In the genomic region with DNA sequence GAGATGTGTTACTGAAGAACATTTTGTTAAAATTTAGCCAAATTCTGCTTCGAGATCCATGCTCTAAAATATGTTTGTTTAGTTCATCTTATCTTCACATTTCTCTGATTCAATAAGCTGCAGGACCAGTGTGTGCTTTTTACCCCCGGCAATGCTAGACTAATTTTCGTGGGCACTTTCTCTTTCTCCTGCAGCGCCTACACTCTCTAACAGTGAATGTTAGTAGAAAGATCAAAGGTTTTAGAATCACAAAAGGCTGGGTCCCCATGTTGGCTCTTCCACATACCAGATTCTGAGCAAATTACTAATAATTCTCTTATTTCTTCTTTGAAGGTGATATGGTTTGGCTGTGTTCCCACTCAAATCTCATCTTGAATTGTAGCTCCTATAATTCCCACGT, we compare ENCODE assay signal across 19 cellular contexts. TPM values are rescaled to one million over a fixed set of nuclear protein-coding genes. Genes with fewer than 3 reads are reported as not detected.
"Had no signal": no experiment of that assay in that cellular context is flagged by ENCODE, and none has a peak within 500 bp of the region (broad histone marks: within the 10 kb centered on the region; RNA-seq: fewer than 3 reads in every experiment).

No MANE protein-coding gene starts in this region.

- H3K4me1 ChIP-seq: lower lobe of right lung, right atrium auricular region, upper lobe of left lung had no signal

- H3K9me3 Mint-ChIP-seq: activated CD4-positive, alpha-beta T cell treated with anti-CD3 and anti-CD28 coated beads, Interleukin-2, amount 10 ng/mL, durations not matched to agents 7 days and 5 days; endodermal cell; natural killer cell; stimulated activated effector memory CD8-positive, alpha-beta T cell treated with anti-CD3 and anti-CD28 coated beads, Interleukin-12 subunit alpha, Interleukin-12 subunit beta, amount 100 ng/mL, for 72 hours had no signal

- H3K27ac Mint-ChIP-seq: activated CD4-positive, alpha-beta T cell treated with anti-CD3 and anti-CD28 coated beads, Interleukin-2, amount 10 ng/mL, durations not matched to agents 7 days and 5 days; activated CD8-positive, alpha-beta memory T cell treated with anti-CD3 and anti-CD28 coated beads, Interleukin-2, amount 10 ng/mL, durations not matched to agents 7 days and 5 days; endodermal cell; natural killer cell; stimulated activated effector memory CD8-positive, alpha-beta T cell treated with anti-CD3 and anti-CD28 coated beads, Interleukin-12 subunit alpha, Interleukin-12 subunit beta, amount 100 ng/mL, for 72 hours had no signal

- H3K27me3 Mint-ChIP-seq: activated CD4-positive, alpha-beta T cell treated with anti-CD3 and anti-CD28 coated beads, Interleukin-2, amount 10 ng/mL, durations not matched to agents 7 days and 5 days; activated CD8-positive, alpha-beta memory T cell treated with anti-CD3 and anti-CD28 coated beads, Interleukin-2, amount 10 ng/mL, durations not matched to agents 7 days and 5 days had no signal

- DNase-seq: activated CD4-positive, alpha-beta T cell treated with anti-CD3 and anti-CD28 coated beads, Interleukin-2, amount 10 ng/mL, durations not matched to agents 7 days and 5 days; activated CD8-positive, alpha-beta memory T cell treated with anti-CD3 and anti-CD28 coated beads, Interleukin-2, amount 10 ng/mL, durations not matched to agents 7 days and 5 days; activated T-cell treated with anti-CD3 and anti-CD28 coated beads, Interleukin-2, amount 50 U/mL, for 48 hours; dermis blood vessel endothelial cell; endodermal cell; hypothalamus; kidney glomerular epithelial cell; lower lobe of right lung; natural killer cell; posterior cingulate gyrus; small intestine; upper lobe of left lung; WERI-Rb-1 had no signal

- H3K4me3 ChIP-seq: lower lobe of right lung, right atrium auricular region, suprapubic skin, upper lobe of left lung had no signal

- ATAC-seq: activated CD8-positive, alpha-beta memory T cell treated with anti-CD3 and anti-CD28 coated beads, Interleukin-2, amount 10 ng/mL, durations not matched to agents 7 days and 5 days; lower lobe of right lung; natural killer cell; stimulated activated effector memory CD8-positive, alpha-beta T cell treated with anti-CD3 and anti-CD28 coated beads, Interleukin-12 subunit alpha, Interleukin-12 subunit beta, amount 100 ng/mL, for 72 hours had no signal

- H3K36me3 Mint-ChIP-seq: natural killer cell had no signal

- H3K36me3 ChIP-seq: right atrium auricular region, suprapubic skin, WERI-Rb-1 had no signal

- H3K4me3 Mint-ChIP-seq: activated CD4-positive, alpha-beta T cell treated with anti-CD3 and anti-CD28 coated beads, Interleukin-2, amount 10 ng/mL, durations not matched to agents 7 days and 5 days; activated CD8-positive, alpha-beta memory T cell treated with anti-CD3 and anti-CD28 coated beads, Interleukin-2, amount 10 ng/mL, durations not matched to agents 7 days and 5 days; endodermal cell; natural killer cell; stimulated activated effector memory CD8-positive, alpha-beta T cell treated with anti-CD3 and anti-CD28 coated beads, Interleukin-12 subunit alpha, Interleukin-12 subunit beta, amount 100 ng/mL, for 72 hours had no signal

- H3K27me3 ChIP-seq: right atrium auricular region, suprapubic skin, upper lobe of left lung had no signal

- H3K9me3 ChIP-seq: lower lobe of right lung, right atrium auricular region, suprapubic skin, upper lobe of left lung had no signal

- H3K27ac ChIP-seq: lower lobe of right lung, right atrium auricular region, suprapubic skin, upper lobe of left lung, WERI-Rb-1 had no signal

RNA-seq across cellular contexts. Expression of a gene that starts 20.4 kb away (rescaled TPM):
- total RNA-seq: cerebellum, endodermal cell, lower lobe of right lung, natural killer cell, right atrium auricular region, SK-MEL-5, suprapubic skin had no signal
- polyA plus RNA-seq: esophagus, small intestine had no signal
